In genomic region chr11:65643971-65644370, GRCh38 we compare ENCODE assay signal across 14 cellular contexts. TPM values are rescaled to one million over a fixed set of nuclear protein-coding genes. Genes with fewer than 3 reads are reported as not detected.
DNase-seq lines count a peak whose midpoint lies in the region; ATAC-seq, FAIRE-seq and TF ChIP-seq lines count a peak whose summit lies in the region.
"Had no signal": no experiment of that assay in that cellular context is flagged by ENCODE, and none has a peak within 500 bp of the region (broad histone marks: within the 10 kb centered on the region; RNA-seq: fewer than 3 reads in every experiment).

No MANE protein-coding gene starts in this region.

- intact Hi-C loops in activated CD4-positive, alpha-beta T cell treated with anti-CD3 and anti-CD28 coated beads for 36 hours (cut with DNase I, micrococcal nuclease) = no loop called here

- FAIRE-seq in HTR-8/SVneo (lab: Jason Lieb, UNC) = peak; percentile 9

- no peaks in the 10 kb centered on the region for H3K27me3 Mint-ChIP-seq in activated CD4-positive, alpha-beta T cell treated with anti-CD3 and anti-CD28 coated beads for 36 hours
- H3K27me3 Mint-ChIP-seq in activated naive CD8-positive, alpha-beta T cell treated with anti-CD3 and anti-CD28 coated beads for 36 hours = no peaks in the 10 kb centered on the region

- peak; percentile 67 for DNase-seq in activated CD4-positive, alpha-beta T cell treated with anti-CD3 and anti-CD28 coated beads for 36 hours
- DNase-seq in activated CD4-positive, alpha-beta T cell treated with anti-CD3 and anti-CD28 coated beads, Interleukin-2, amount 50 U/mL, for 1 hour = no peak
- DNase-seq in HTR-8/SVneo (ENCODE audit: insufficient read length, low spot score) (no peak), left kidney (ENCODE audit: low read depth, low spot score) (peak; percentile 52), GM19240 (ENCODE audit: insufficient read length, low spot score) (no peak), dedifferentiated amniotic fluid mesenchymal stem cell (ENCODE audit: extremely low spot score) (no peak)
- peak; percentile 32 for DNase-seq in activated naive CD8-positive, alpha-beta T cell treated with anti-CD3 and anti-CD28 coated beads for 36 hours
- DNase-seq: body of pancreas, GDM1, KBM-7, NCI-H2029, occipital lobe, stomach had no signal

- POLR2A ChIA-PET in activated CD4-positive, alpha-beta T cell treated with anti-CD3 and anti-CD28 coated beads for 36 hours (lab: Charles Lee) = interaction anchor here (1.8 kb wide), 1 partner anchor 9 kb away, joined by 11 read pairs; no protein-coding TSS in a partner anchor

- CTCF ChIA-PET in activated CD4-positive, alpha-beta T cell treated with anti-CD3 and anti-CD28 coated beads for 36 hours (lab: Charles Lee) = interaction anchor here (1.4 kb wide), 1 partner anchor 56 kb away, joined by 3 read pairs; no protein-coding TSS in a partner anchor

- no peak for TF ChIP-seq POLR2A in GM18505 (IDR thresholded peaks at IDR 0.05; ENCODE audit: borderline replicate concordance, extremely low read depth, insufficient read depth, insufficient read length)

- H3K36me3 Mint-ChIP-seq in activated CD4-positive, alpha-beta T cell treated with anti-CD3 and anti-CD28 coated beads for 36 hours (ENCODE audit: low read depth) = peaks cover 49% of the 10 kb centered on the region
- H3K36me3 Mint-ChIP-seq in activated naive CD8-positive, alpha-beta T cell treated with anti-CD3 and anti-CD28 coated beads for 36 hours = peaks cover 22% of the 10 kb centered on the region

- H3K4me1 Mint-ChIP-seq in activated CD4-positive, alpha-beta T cell treated with anti-CD3 and anti-CD28 coated beads for 36 hours = peaks cover 39% of the 10 kb centered on the region
- H3K4me1 Mint-ChIP-seq in activated naive CD8-positive, alpha-beta T cell treated with anti-CD3 and anti-CD28 coated beads for 36 hours = peaks cover 33% of the 10 kb centered on the region

- ATAC-seq in activated CD4-positive, alpha-beta T cell treated with anti-CD3 and anti-CD28 coated beads for 36 hours = peak; percentile 57
- no peak for ATAC-seq in GM18505 (IDR thresholded peaks at IDR 0.05; ENCODE audit: unreplicated experiment)
- ATAC-seq: body of pancreas had no signal

- H3K4me3 Mint-ChIP-seq in activated CD4-positive, alpha-beta T cell treated with anti-CD3 and anti-CD28 coated beads for 36 hours = no peak overlapping the region
- H3K4me3 Mint-ChIP-seq in activated naive CD8-positive, alpha-beta T cell treated with anti-CD3 and anti-CD28 coated beads for 36 hours = no peak overlapping the region

- no peaks in the 10 kb centered on the region for H3K9me3 Mint-ChIP-seq in activated CD4-positive, alpha-beta T cell treated with anti-CD3 and anti-CD28 coated beads for 36 hours (ENCODE audit: low read depth)
- H3K9me3 Mint-ChIP-seq in activated naive CD8-positive, alpha-beta T cell treated with anti-CD3 and anti-CD28 coated beads for 36 hours = no peaks in the 10 kb centered on the region

- H3K27ac Mint-ChIP-seq in activated CD4-positive, alpha-beta T cell treated with anti-CD3 and anti-CD28 coated beads for 36 hours = peak overlapping the region; percentile 59
- peak overlapping the region; percentile 42 for H3K27ac Mint-ChIP-seq in activated naive CD8-positive, alpha-beta T cell treated with anti-CD3 and anti-CD28 coated beads for 36 hours

RNA-seq across cellular contexts. Expression of gene SIPA1, which starts 6.1 kb away (rescaled TPM):
- 100 to 1,000 TPM; 181 to 202 TPM for total RNA-seq in activated CD4-positive, alpha-beta T cell treated with anti-CD3 and anti-CD28 coated beads for 36 hours
- 100 to 1,000 TPM; 123 to 127 TPM for total RNA-seq in activated naive CD8-positive, alpha-beta T cell treated with anti-CD3 and anti-CD28 coated beads for 36 hours

RNA-seq across cellular contexts. Expression of gene RELA, which starts 18.7 kb away (rescaled TPM):
- total RNA-seq in activated CD4-positive, alpha-beta T cell treated with anti-CD3 and anti-CD28 coated beads for 36 hours = 100 to 1,000 TPM in 1 of 2 experiments, 10 to 100 TPM in 1; 76.9 to 109 TPM
- total RNA-seq in activated naive CD8-positive, alpha-beta T cell treated with anti-CD3 and anti-CD28 coated beads for 36 hours = 10 to 100 TPM; 69.6 to 71.6 TPM

RNA-seq across cellular contexts. Expression of gene PCNX3, which starts 28.4 kb away (rescaled TPM):
- total RNA-seq in activated CD4-positive, alpha-beta T cell treated with anti-CD3 and anti-CD28 coated beads for 36 hours = 10 to 100 TPM; 27.9 to 30.7 TPM
- total RNA-seq in activated naive CD8-positive, alpha-beta T cell treated with anti-CD3 and anti-CD28 coated beads for 36 hours = 10 to 100 TPM; 40.9 to 42.6 TPM

RNA-seq across cellular contexts. Expression of gene MAP3K11, which starts 29.9 kb away (rescaled TPM):
- 10 to 100 TPM; 47.4 to 54.3 TPM for total RNA-seq in activated CD4-positive, alpha-beta T cell treated with anti-CD3 and anti-CD28 coated beads for 36 hours
- 10 to 100 TPM; 51.2 to 54.8 TPM for total RNA-seq in activated naive CD8-positive, alpha-beta T cell treated with anti-CD3 and anti-CD28 coated beads for 36 hours

RNA-seq across cellular contexts. Expression of gene KCNK7, which starts 48.4 kb away (rescaled TPM):
- total RNA-seq in activated CD4-positive, alpha-beta T cell treated with anti-CD3 and anti-CD28 coated beads for 36 hours = under 1 TPM; 0.27 to 0.37 TPM
- total RNA-seq in activated naive CD8-positive, alpha-beta T cell treated with anti-CD3 and anti-CD28 coated beads for 36 hours = under 1 TPM; 0.37 to 0.62 TPM

Comparison
In these comparisons a context has a peak if more than half of its experiments do, and no peak if none do; other contexts are left out.
1. DNase-seq: peak in activated CD4-positive, alpha-beta T cell treated with anti-CD3 and anti-CD28 coated beads for 36 hours (single experiment), activated naive CD8-positive, alpha-beta T cell treated with anti-CD3 and anti-CD28 coated beads for 36 hours (single experiment) and left kidney (single experiment); none in activated CD4-positive, alpha-beta T cell treated with anti-CD3 and anti-CD28 coated beads, Interleukin-2, amount 50 U/mL, for 1 hour (single experiment), HTR-8/SVneo (single experiment), GM19240 (single experiment) and dedifferentiated amniotic fluid mesenchymal stem cell (single experiment).